7 cellular contexts compared by ENCODE assay signal in genomic region chr16:56608876-56609462, GRCh38. TPM values are rescaled to one million over a fixed set of nuclear protein-coding genes. Genes with fewer than 3 reads are reported as not detected.
DNase-seq lines count a peak whose midpoint lies in the region; ATAC-seq and TF ChIP-seq lines count a peak whose summit lies in the region.

No MANE protein-coding gene starts in this region.

- H3K27me3 Mint-ChIP-seq in nephron progenitor cell (ENCODE audit: low read depth, poor library complexity) = peaks cover 60% of the 10 kb centered on the region

- no peaks in the 10 kb centered on the region for H4K20me1 ChIP-seq in GM23248 (ENCODE audit: insufficient read depth)

- no peaks in the 10 kb centered on the region for H3K9me3 Mint-ChIP-seq in nephron progenitor cell

- peaks cover 65% of the 10 kb centered on the region for H3K4me1 ChIP-seq in GM23248 (ENCODE audit: insufficient read depth)
- H3K4me1 ChIP-seq in Panc1 (ENCODE audit: control insufficient read depth, insufficient read depth, low read length) = peaks cover 65% of the 10 kb centered on the region
- H3K4me1 ChIP-seq in endocrine pancreas (ENCODE audit: control insufficient read depth, insufficient read depth, low read length) = no peaks in the 10 kb centered on the region

- CTCF ChIA-PET in Panc1 (lab: Charles Lee) = interaction anchor here (1.0 kb wide), 1 partner anchor 17 kb away, joined by 3 read pairs; the partner anchor contains the start of gene MT1E

- H3K27me3 ChIP-seq in GM23248 (replicated peaks; ENCODE audit: insufficient read depth) (no peaks in the 10 kb centered on the region), Panc1 (ENCODE audit: control insufficient read depth, insufficient read depth, low read length) (no peaks in the 10 kb centered on the region), endocrine pancreas (ENCODE audit: control insufficient read depth, insufficient read depth, low read length) (no peaks in the 10 kb centered on the region)

- no peaks in the 10 kb centered on the region for H3K9me2 ChIP-seq in GM23248 (ENCODE audit: insufficient read depth)

- H3K4me2 ChIP-seq in GM23248 (ENCODE audit: unreplicated experiment) = peak overlapping the region; percentile 92

- H3K27ac Mint-ChIP-seq in nephron progenitor cell = peak overlapping the region; percentile 13

- DNase-seq in GM23248 (peak; percentile 53), Panc1 (ENCODE audit: low read depth, low spot score) (no peak), nephron progenitor cell (no peak), ecto neural progenitor cell (ENCODE audit: low spot score) (no peak), NCI-H2227 (lab: John Stamatoyannopoulos, UW; ENCODE audit: unreplicated experiment) (no peak)

- ATAC-seq in Panc1 = no peak
- ATAC-seq in HG03378 (IDR thresholded peaks at IDR 0.05; ENCODE audit: unreplicated experiment) = no peak

- H3K79me2 ChIP-seq in GM23248 (ENCODE audit: insufficient read depth) = peaks cover 12% of the 10 kb centered on the region; the same call in 1 of the 2 replicates

- H3K4me3 Mint-ChIP-seq in nephron progenitor cell = peak overlapping the region; percentile 88

- WGBS in GM23248 (ENCODE audit: low coverage in 1 of 2, low lambda C conversion rate in 2 of 2, missing lambda C conversion rate in 2 of 2), 2 experiments = 1% methylated on average over 21 of the region's 21 CpGs

- BruUV-seq in Panc1 (replicated peaks; lab: Mats Ljungman, UMichigan) = TSS peak; percentile 100

- H3K4me3 ChIP-seq in GM23248 (peak overlapping the region; percentile 95), Panc1 (ENCODE audit: low read depth in 2 of 2, low read length in 2 of 2) (peak overlapping the region; percentile 78 to 87), endocrine pancreas (ENCODE audit: control insufficient read depth, insufficient read depth, low read length) (peak overlapping the region; percentile 78)

- peak overlapping the region; percentile 100 for H3K27ac ChIP-seq in GM23248
- peak overlapping the region; percentile 94 for H3K27ac ChIP-seq in Panc1 (ENCODE audit: low read length)

- POLR2A ChIA-PET in Panc1 (lab: Charles Lee) = no interaction called here

- no peaks in the 10 kb centered on the region for H3K36me3 ChIP-seq in GM23248 (ENCODE audit: low read depth)
- H3K36me3 ChIP-seq in Panc1 (ENCODE audit: control insufficient read depth, insufficient read depth, low read length) = peaks cover 3% of the 10 kb centered on the region; the same call in 1 of the 2 replicates
- H3K36me3 ChIP-seq in endocrine pancreas (ENCODE audit: control insufficient read depth, insufficient read depth, low read length) = no peaks in the 10 kb centered on the region

- H3K9ac ChIP-seq in GM23248 = peak overlapping the region; percentile 96
- peak overlapping the region; percentile 38 for H3K9ac ChIP-seq in endocrine pancreas (ENCODE audit: control insufficient read depth, insufficient read depth, low read length)

- H3K9me3 ChIP-seq in GM23248 (ENCODE audit: low read depth) = no peaks in the 10 kb centered on the region
- no peaks in the 10 kb centered on the region for H3K9me3 ChIP-seq in Panc1 (ENCODE audit: control insufficient read depth, insufficient read depth, low read depth, low read length)
- H3K9me3 ChIP-seq in endocrine pancreas (ENCODE audit: control insufficient read depth, low read length) = no peaks in the 10 kb centered on the region

- H2AFZ ChIP-seq in GM23248 = no peak overlapping the region

- intact Hi-C loops in Panc1 (cut with micrococcal nuclease; ENCODE audit: unreplicated experiment) = loop anchor here (5.0 kb wide), 1 partner anchor 93 kb away; no protein-coding TSS in a partner anchor

- peaks cover 59% of the 10 kb centered on the region for H3K4me1 Mint-ChIP-seq in nephron progenitor cell

- no peaks in the 10 kb centered on the region for H3K36me3 Mint-ChIP-seq in nephron progenitor cell (ENCODE audit: low read depth)

- no peak for TF ChIP-seq CTCF in Panc1 (IDR thresholded peaks at IDR 0.05)
- TF ChIP-seq CTCF in nephron progenitor cell (IDR thresholded peaks at IDR 0.05) = no peak

- H3F3A ChIP-seq in GM23248 (ENCODE audit: insufficient read depth) = peaks cover 78% of the 10 kb centered on the region

- in situ Hi-C loops in GM23248 (cut with MboI) (no loop called here), Panc1 (cut with HindIII; ENCODE audit: low pct_unique_long_range_greater_than_20kb, low sequenced_read_pairs) (no loop called here)

RNA-seq across cellular contexts. Expression of gene MT2A, which starts 0.6 kb away (rescaled TPM):
- 109 and 211 TPM in 2 replicates for total RNA-seq in GM23248 (2014; rRNA removed; shearing (Covaris generic))
- polyA plus RNA-seq in GM23248 (2016; fragmentation: Nextera tagmentation; extraction: Ambion mirVana) = 3,414 and 3,441 TPM in 2 replicates
- 673 TPM for total RNA-seq in Panc1 (2021; ENCODE audit: unreplicated experiment)
- polyA plus RNA-seq in Panc1 (2012; ENCODE audit: insufficient read length) = 986 TPM

RNA-seq across cellular contexts. Expression of gene MT1E, which starts 16.6 kb away (rescaled TPM):
- total RNA-seq in GM23248 (2014; rRNA removed; shearing (Covaris generic)) = 178 TPM in 2 replicates
- polyA plus RNA-seq in GM23248 (2016; fragmentation: Nextera tagmentation; extraction: Ambion mirVana) = 329 and 352 TPM in 2 replicates
- total RNA-seq in Panc1 (2021; ENCODE audit: unreplicated experiment) = 170 TPM
- polyA plus RNA-seq in Panc1 (2012; ENCODE audit: insufficient read length) = 297 TPM

RNA-seq across cellular contexts. Expression of gene MT3, which starts 19.6 kb away (rescaled TPM):
- not detected in 2 replicates for total RNA-seq in GM23248 (2014; rRNA removed; shearing (Covaris generic))
- polyA plus RNA-seq in GM23248 (2016; fragmentation: Nextera tagmentation; extraction: Ambion mirVana) = not detected in 2 replicates
- not detected for total RNA-seq in Panc1 (2021; ENCODE audit: unreplicated experiment)
- polyA plus RNA-seq in Panc1 (2012; ENCODE audit: insufficient read length) = not detected

RNA-seq across cellular contexts. Expression of gene MT1M, which starts 23.5 kb away (rescaled TPM):
- 3.8 and 8.2 TPM in 2 replicates for total RNA-seq in GM23248 (2014; rRNA removed; shearing (Covaris generic))
- polyA plus RNA-seq in GM23248 (2016; fragmentation: Nextera tagmentation; extraction: Ambion mirVana) = 15.2 and 20.1 TPM in 2 replicates
- total RNA-seq in Panc1 (2021; ENCODE audit: unreplicated experiment) = 1.8 TPM
- 6.2 TPM for polyA plus RNA-seq in Panc1 (2012; ENCODE audit: insufficient read length)

RNA-seq across cellular contexts. Expression of gene MT1A, which starts 29.5 kb away (rescaled TPM):
- not detected in 2 replicates for total RNA-seq in GM23248 (2014; rRNA removed; shearing (Covaris generic))
- polyA plus RNA-seq in GM23248 (2016; fragmentation: Nextera tagmentation; extraction: Ambion mirVana) = 2.3 and 3.3 TPM in 2 replicates
- total RNA-seq in Panc1 (2021; ENCODE audit: unreplicated experiment) = 52.1 TPM
- polyA plus RNA-seq in Panc1 (2012; ENCODE audit: insufficient read length) = 88.8 TPM
